ENCODE assay signal across 10 cellular contexts in genomic region chr14:53108292-53108937, GRCh38. TPM values are rescaled to one million over a fixed set of nuclear protein-coding genes. Genes with fewer than 3 reads are reported as not detected.
A peak's percentile ranks its signal among the peaks of the same experiment; 100 is the strongest.
DNase-seq lines count a peak whose midpoint lies in the region; ATAC-seq and TF ChIP-seq lines count a peak whose summit lies in the region.
"Had no signal": no experiment of that assay in that cellular context is flagged by ENCODE, and none has a peak within 500 bp of the region (broad histone marks: within the 10 kb centered on the region; RNA-seq: fewer than 3 reads in every experiment).

No MANE protein-coding gene starts in this region.

- H3K27ac Mint-ChIP-seq in naive thymus-derived CD8-positive, alpha-beta T cell: no peak overlapping the region
- H3K27ac Mint-ChIP-seq in stimulated activated effector memory CD8-positive, alpha-beta T cell treated with anti-CD3 and anti-CD28 coated beads, Interleukin-12 subunit alpha, Interleukin-12 subunit beta, amount 100 ng/mL, for 72 hours: no peak overlapping the region

- peak overlapping the region; percentile 99 for H3K4me2 ChIP-seq in BLaER1

- no peak for TF ChIP-seq CTCF in foreskin keratinocyte (conservative IDR thresholded peaks at IDR 0.05)

- DNase-seq in SK-N-MC (ENCODE audit: low read depth, low spot score) (no peak), foreskin keratinocyte (no peak), NCI-H524 (lab: John Stamatoyannopoulos, UW) (no peak), DMS114 treated with DMSO at 0.1 percent for 48 hours (lab: John Stamatoyannopoulos, UW; ENCODE audit: unreplicated experiment) (no peak)
- DNase-seq in naive thymus-derived CD8-positive, alpha-beta T cell: peak in 2 of 10 donors; percentile 45 to 52
- DNase-seq in stimulated activated effector memory CD8-positive, alpha-beta T cell treated with anti-CD3 and anti-CD28 coated beads, Interleukin-12 subunit alpha, Interleukin-12 subunit beta, amount 100 ng/mL, for 72 hours (ENCODE audit: low spot score in 2 of 2): no peak
- DNase-seq: C1 segment of cervical spinal cord, mammary epithelial cell had no signal

- H3K4me1 Mint-ChIP-seq in naive thymus-derived CD8-positive, alpha-beta T cell: peaks cover 0 to 29% (median 10%) of the 10 kb centered on the region in 4 donors
- peaks cover 7% of the 10 kb centered on the region for H3K4me1 Mint-ChIP-seq in stimulated activated effector memory CD8-positive, alpha-beta T cell treated with anti-CD3 and anti-CD28 coated beads, Interleukin-12 subunit alpha, Interleukin-12 subunit beta, amount 100 ng/mL, for 72 hours

- H3K27ac ChIP-seq in BLaER1 (peak overlapping the region; percentile 90), SK-N-MC (peak overlapping the region; percentile 88), foreskin keratinocyte (no peak overlapping the region)

- H3K9me3 Mint-ChIP-seq in naive thymus-derived CD8-positive, alpha-beta T cell: peaks cover 0 to 3% (median 0%) of the 10 kb centered on the region in 9 donors
- no peaks in the 10 kb centered on the region for H3K9me3 Mint-ChIP-seq in stimulated activated effector memory CD8-positive, alpha-beta T cell treated with anti-CD3 and anti-CD28 coated beads, Interleukin-12 subunit alpha, Interleukin-12 subunit beta, amount 100 ng/mL, for 72 hours

- peak overlapping the region; percentile 64 for H3K4me3 ChIP-seq in BLaER1
- peak overlapping the region; percentile 47 for H3K4me3 ChIP-seq in SK-N-MC

- POLR2A ChIA-PET in naive thymus-derived CD8-positive, alpha-beta T cell (lab: Charles Lee): interaction anchor here (1.2 to 6.7 kb wide), 3 partner anchors 40 to 109 kb away, joined by 4 to 56 read pairs (median 5); partner anchors contain the start of gene DDHD1

- H3K9ac ChIP-seq in BLaER1 (peak overlapping the region; percentile 76), SK-N-MC (ENCODE audit: insufficient read length) (peak overlapping the region; percentile 38)

- no peaks in the 10 kb centered on the region; the same call in 1 of the 2 replicates for H4K20me1 ChIP-seq in BLaER1

- H3K27me3 ChIP-seq in BLaER1 (no peaks in the 10 kb centered on the region), foreskin keratinocyte (no peaks in the 10 kb centered on the region)

- H3K9me3 ChIP-seq in BLaER1 (peaks cover 20% of the 10 kb centered on the region), SK-N-MC (ENCODE audit: low read depth, low read length) (no peaks in the 10 kb centered on the region; the same call in 1 of the 2 replicates)

- H3K36me3 Mint-ChIP-seq in naive thymus-derived CD8-positive, alpha-beta T cell: peaks cover 0 to 3% (median 0%) of the 10 kb centered on the region in 3 donors
- peaks cover 14% of the 10 kb centered on the region for H3K36me3 Mint-ChIP-seq in stimulated activated effector memory CD8-positive, alpha-beta T cell treated with anti-CD3 and anti-CD28 coated beads, Interleukin-12 subunit alpha, Interleukin-12 subunit beta, amount 100 ng/mL, for 72 hours

- H3K27me3 Mint-ChIP-seq in naive thymus-derived CD8-positive, alpha-beta T cell: no peaks in the 10 kb centered on the region

- H3K4me1 ChIP-seq in BLaER1 (peaks cover 44% of the 10 kb centered on the region), foreskin keratinocyte (no peaks in the 10 kb centered on the region)

- ATAC-seq in HG02759 (IDR thresholded peaks at IDR 0.05; ENCODE audit: unreplicated experiment) (peak; percentile 11), foreskin keratinocyte (no peak)
- ATAC-seq in naive thymus-derived CD8-positive, alpha-beta T cell: peak; percentile 50 to 53
- no peak for ATAC-seq in stimulated activated effector memory CD8-positive, alpha-beta T cell treated with anti-CD3 and anti-CD28 coated beads, Interleukin-12 subunit alpha, Interleukin-12 subunit beta, amount 100 ng/mL, for 72 hours

- peaks cover 8% of the 10 kb centered on the region for H3K36me3 ChIP-seq in BLaER1
- no peaks in the 10 kb centered on the region for H3K36me3 ChIP-seq in SK-N-MC (ENCODE audit: insufficient read depth, low read length)

- H3K4me3 Mint-ChIP-seq in naive thymus-derived CD8-positive, alpha-beta T cell: no peak overlapping the region
- no peak overlapping the region for H3K4me3 Mint-ChIP-seq in stimulated activated effector memory CD8-positive, alpha-beta T cell treated with anti-CD3 and anti-CD28 coated beads, Interleukin-12 subunit alpha, Interleukin-12 subunit beta, amount 100 ng/mL, for 72 hours

RNA-seq across cellular contexts. Expression of gene DDHD1, which starts 44.7 kb away (rescaled TPM):
- total RNA-seq in naive thymus-derived CD8-positive, alpha-beta T cell: 10 to 100 TPM; 50.9 to 53.1 TPM
- 1 to 10 TPM; 4.3 to 6.4 (median 5.7) TPM for polyA plus RNA-seq in naive thymus-derived CD8-positive, alpha-beta T cell
- total RNA-seq in foreskin keratinocyte: 9.7 and 13.4 TPM in 2 replicates
- 2.4 and 2.5 TPM in 2 replicates for polyA plus RNA-seq in foreskin keratinocyte

Comparison
In these comparisons a context has a peak if more than half of its experiments do, and no peak if none do; other contexts are left out.
1. ATAC-seq: peak in HG02759 (single experiment) and naive thymus-derived CD8-positive, alpha-beta T cell (2 of 2); none in foreskin keratinocyte (single experiment) and stimulated activated effector memory CD8-positive, alpha-beta T cell treated with anti-CD3 and anti-CD28 coated beads, Interleukin-12 subunit alpha, Interleukin-12 subunit beta, amount 100 ng/mL, for 72 hours (single experiment).